Comparison of ENCODE assay signal across 17 cellular contexts in genomic region chr9:137267933-137268355, GRCh38. TPM values are rescaled to one million over a fixed set of nuclear protein-coding genes. Genes with fewer than 3 reads are reported as not detected.
DNase-seq lines count a peak whose midpoint lies in the region; TF ChIP-seq lines count a peak whose summit lies in the region.
"Had no signal": no experiment of that assay in that cellular context is flagged by ENCODE, and none has a peak within 500 bp of the region (broad histone marks: within the 10 kb centered on the region; RNA-seq: fewer than 3 reads in every experiment).

No MANE protein-coding gene starts in this region.

- no peaks in the 10 kb centered on the region for H3K9me3 ChIP-seq in stomach

- no peak for TF ChIP-seq POLR2A in stomach (IDR thresholded peaks at IDR 0.05)

- peaks cover 28 to 69% (median 60%) of the 10 kb centered on the region in 4 donors for H3K4me1 ChIP-seq in stomach

- H3K4me3 ChIP-seq in stomach, result peak overlapping the region in 1 of 4 donors; percentile 30

- H3K4me1 Mint-ChIP-seq in activated CD4-positive, alpha-beta T cell treated with anti-CD3 and anti-CD28 coated beads, Interleukin-2, amount 10 ng/mL, durations not matched to agents 7 days and 5 days, result peaks cover 24% of the 10 kb centered on the region

- H3K27ac ChIP-seq in stomach, result peak overlapping the region; percentile 52 to 95 (median 77)

- no peak overlapping the region for H3K4me3 Mint-ChIP-seq in activated CD4-positive, alpha-beta T cell treated with anti-CD3 and anti-CD28 coated beads, Interleukin-2, amount 10 ng/mL, durations not matched to agents 7 days and 5 days
- H3K4me3 Mint-ChIP-seq: activated T-cell treated with anti-CD3 and anti-CD28 coated beads, Interleukin-2, amount 50 U/mL, for 24 hours had no signal

- H3K36me3 ChIP-seq in stomach, result peaks cover 52 to 93% (median 82%) of the 10 kb centered on the region in 4 donors

- TF ChIP-seq EP300 in stomach (IDR thresholded peaks at IDR 0.05), result no peak

- TF ChIP-seq CTCF in stomach (IDR thresholded peaks at IDR 0.05), result no peak

- CTCF ChIA-PET in activated CD4-positive, alpha-beta T cell treated with anti-CD3 and anti-CD28 coated beads, Interleukin-2, amount 10 ng/mL, durations not matched to agents 7 days and 5 days (lab: Charles Lee), result interaction anchor here (0.8 to 1.2 kb wide), 2 partner anchors 12 to 19 kb away, joined by 3 to 4 read pairs; no protein-coding TSS in a partner anchor

- no peak for DNase-seq in activated CD4-positive, alpha-beta T cell treated with anti-CD3 and anti-CD28 coated beads, Interleukin-2, amount 10 ng/mL, durations not matched to agents 7 days and 5 days
- DNase-seq in activated CD4-positive, alpha-beta T cell treated with anti-CD3 and anti-CD28 coated beads for 48 hours, result no peak
- DNase-seq in MV-4-11 (lab: John Stamatoyannopoulos, UW), result peak; percentile 9
- peak; percentile 36 for DNase-seq in dermis blood vessel endothelial cell
- no peak for DNase-seq in stomach
- no peak for DNase-seq in A172 (ENCODE audit: low spot score)
- DNase-seq in DMS153 treated with DMSO at 0.1 percent for 48 hours (lab: John Stamatoyannopoulos, UW; ENCODE audit: unreplicated experiment), result no peak
- DNase-seq in stimulated activated naive CD4-positive, alpha-beta T cell treated with Interleukin-2 at 50 U/mL for 16 hours (lab: John Stamatoyannopoulos, UW), result no peak
- DNase-seq: ACHN; activated CD4-positive, alpha-beta T cell treated with anti-CD3 and anti-CD28 coated beads for 1 hour; activated T-cell treated with anti-CD3 and anti-CD28 coated beads, Interleukin-2, amount 50 U/mL, for 24 hours; amygdala; DMS53; effector CD8-positive, alpha-beta T cell; kidney glomerular epithelial cell; NCI-H187; small intestine had no signal

- 85 to 93% (median 88%) methylated on average over 2 to 6 of the region's 6 CpGs for WGBS in stomach, 5 donors

- H3K27ac Mint-ChIP-seq in activated CD4-positive, alpha-beta T cell treated with anti-CD3 and anti-CD28 coated beads, Interleukin-2, amount 10 ng/mL, durations not matched to agents 7 days and 5 days, result peak overlapping the region; percentile 26

- peaks cover 33% of the 10 kb centered on the region for H3K36me3 Mint-ChIP-seq in activated CD4-positive, alpha-beta T cell treated with anti-CD3 and anti-CD28 coated beads, Interleukin-2, amount 10 ng/mL, durations not matched to agents 7 days and 5 days (ENCODE audit: low read depth)

- POLR2A ChIA-PET in activated CD4-positive, alpha-beta T cell treated with anti-CD3 and anti-CD28 coated beads, Interleukin-2, amount 10 ng/mL, durations not matched to agents 7 days and 5 days (lab: Charles Lee), result no interaction called here

- no peaks in the 10 kb centered on the region for H3K9me3 Mint-ChIP-seq in activated CD4-positive, alpha-beta T cell treated with anti-CD3 and anti-CD28 coated beads, Interleukin-2, amount 10 ng/mL, durations not matched to agents 7 days and 5 days
- H3K9me3 Mint-ChIP-seq: activated T-cell treated with anti-CD3 and anti-CD28 coated beads, Interleukin-2, amount 50 U/mL, for 24 hours had no signal

- intact Hi-C loops in stomach (cut with DNase I; ENCODE audit: low total_unique reads), result no loop called here

- no peaks in the 10 kb centered on the region for H3K27me3 ChIP-seq in stomach

- H3K27me3 Mint-ChIP-seq in activated CD4-positive, alpha-beta T cell treated with anti-CD3 and anti-CD28 coated beads, Interleukin-2, amount 10 ng/mL, durations not matched to agents 7 days and 5 days, result no peaks in the 10 kb centered on the region
- H3K27me3 Mint-ChIP-seq: activated T-cell treated with anti-CD3 and anti-CD28 coated beads, Interleukin-2, amount 50 U/mL, for 24 hours had no signal

RNA-seq across cellular contexts. Expression of gene TOR4A, which starts 9.6 kb away (rescaled TPM):
- total RNA-seq in activated CD4-positive, alpha-beta T cell treated with anti-CD3 and anti-CD28 coated beads, Interleukin-2, amount 10 ng/mL, durations not matched to agents 7 days and 5 days, result 1 to 10 TPM; 6.0 to 7.1 TPM
- 29.8 and 46.0 TPM in 2 replicates for total RNA-seq in dermis blood vessel endothelial cell
- total RNA-seq in stomach, result 100 to 1,000 TPM in 1 of 5 donors, 10 to 100 TPM in 3, 1 to 10 TPM in 1; 9.9 to 180 (median 29.9) TPM
- polyA plus RNA-seq in stomach, result 1 to 10 TPM; 5.9 to 8.9 (median 6.0) TPM
- total RNA-seq in A172 (2014; rRNA removed; shearing (Covaris generic)), result 79.6 and 94.5 TPM in 2 replicates

RNA-seq across cellular contexts. Expression of gene NELFB, which starts 12.8 kb away (rescaled TPM):
- 10 to 100 TPM; 54.1 to 66.6 TPM for total RNA-seq in activated CD4-positive, alpha-beta T cell treated with anti-CD3 and anti-CD28 coated beads, Interleukin-2, amount 10 ng/mL, durations not matched to agents 7 days and 5 days
- total RNA-seq in dermis blood vessel endothelial cell (55.3 and 83.7 TPM in 2 replicates), stomach (100 to 1,000 TPM in 1 of 5 donors, 10 to 100 TPM in 4; 11.2 to 134 (median 44.9) TPM)
- polyA plus RNA-seq in stomach, result 10 to 100 TPM; 29.0 to 38.0 (median 34.2) TPM
- 104 and 116 TPM in 2 replicates for total RNA-seq in A172 (2014; rRNA removed; shearing (Covaris generic))

RNA-seq across cellular contexts. Expression of gene STPG3, which starts 16.9 kb away (rescaled TPM):
- total RNA-seq in activated CD4-positive, alpha-beta T cell treated with anti-CD3 and anti-CD28 coated beads, Interleukin-2, amount 10 ng/mL, durations not matched to agents 7 days and 5 days, result not detected
- 0.34 TPM in 1 of 2 replicates, not detected in the other for total RNA-seq in dermis blood vessel endothelial cell
- total RNA-seq in stomach, result not detected
- polyA plus RNA-seq in stomach, result not detected
- not detected in 2 replicates for total RNA-seq in A172 (2014; rRNA removed; shearing (Covaris generic))
- polyA plus RNA-seq: small intestine had no signal

RNA-seq across cellular contexts. Expression of gene TUBB4B, which starts 26.9 kb away (rescaled TPM):
- 100 to 1,000 TPM; 355 to 382 TPM for total RNA-seq in activated CD4-positive, alpha-beta T cell treated with anti-CD3 and anti-CD28 coated beads, Interleukin-2, amount 10 ng/mL, durations not matched to agents 7 days and 5 days
- total RNA-seq in dermis blood vessel endothelial cell, result 128 and 305 TPM in 2 replicates
- 100 to 1,000 TPM in 4 of 5 donors, 10 to 100 TPM in 1; 69.4 to 170 (median 115) TPM for total RNA-seq in stomach
- polyA plus RNA-seq in stomach, result 100 to 1,000 TPM; 188 to 292 (median 215) TPM
- 599 and 717 TPM in 2 replicates for total RNA-seq in A172 (2014; rRNA removed; shearing (Covaris generic))

RNA-seq across cellular contexts. Expression of gene NRARP, which starts 34.1 kb away (rescaled TPM):
- under 1 TPM; 0.32 to 0.44 TPM for total RNA-seq in activated CD4-positive, alpha-beta T cell treated with anti-CD3 and anti-CD28 coated beads, Interleukin-2, amount 10 ng/mL, durations not matched to agents 7 days and 5 days
- total RNA-seq in dermis blood vessel endothelial cell (64.3 and 82.2 TPM in 2 replicates), stomach (100 to 1,000 TPM in 1 of 5 donors, 10 to 100 TPM in 2, 1 to 10 TPM in 2; 1.2 to 323 (median 14.6) TPM)
- 1 to 10 TPM; 1.5 to 2.7 (median 2.0) TPM for polyA plus RNA-seq in stomach
- total RNA-seq in A172 (2014; rRNA removed; shearing (Covaris generic)), result 0.40 and 0.43 TPM in 2 replicates

Comparison
In these comparisons a context has a peak if more than half of its experiments do, and no peak if none do; other contexts are left out.
1. DNase-seq: peak in MV-4-11 (single experiment) and dermis blood vessel endothelial cell (single experiment); none in activated CD4-positive, alpha-beta T cell treated with anti-CD3 and anti-CD28 coated beads, Interleukin-2, amount 10 ng/mL, durations not matched to agents 7 days and 5 days (single experiment), activated CD4-positive, alpha-beta T cell treated with anti-CD3 and anti-CD28 coated beads for 48 hours (single experiment), stomach (single experiment), A172 (single experiment), DMS153 treated with DMSO at 0.1 percent for 48 hours (single experiment) and stimulated activated naive CD4-positive, alpha-beta T cell treated with Interleukin-2 at 50 U/mL for 16 hours (single experiment).